In genomic region chr12:53062977-53063707, GRCh38 we compare ENCODE assay signal across 16 cellular contexts. TPM values are rescaled to one million over a fixed set of nuclear protein-coding genes. Genes with fewer than 3 reads are reported as not detected.
DNase-seq lines count a peak whose midpoint lies in the region; ATAC-seq and TF ChIP-seq lines count a peak whose summit lies in the region.
"Had no signal": no experiment of that assay in that cellular context is flagged by ENCODE, and none has a peak within 500 bp of the region (broad histone marks: within the 10 kb centered on the region; RNA-seq: fewer than 3 reads in every experiment).

No MANE protein-coding gene starts in this region.

- no peak for TF ChIP-seq EP300 in ovary (IDR thresholded peaks at IDR 0.05)

- intact Hi-C loops in Right ventricle myocardium inferior (cut with DNase I), result loop anchor here (1.0 kb wide), 1 partner anchor 11 kb away; no protein-coding TSS in a partner anchor
- intact Hi-C loops in heart right ventricle (cut with DNase I), result loop anchor here in 1 of 10 donors (5.0 to 10.0 kb wide), 2 partner anchors 34 to 132 kb away; partner anchors contain the start of gene IGFBP6
- intact Hi-C loops in ovary (cut with DNase I), result no loop called here

- DNase-seq in cardiac muscle cell (ENCODE audit: low read depth in 1 of 2, low spot score in 1 of 2), result peak in 1 of 2 donors; percentile 3
- DNase-seq in Right ventricle myocardium inferior (ENCODE audit: missing footprints), result no peak
- DNase-seq in heart right ventricle, result no peak
- DNase-seq in ovary, result peak in 4 of 5 donors; percentile 35 to 47 (median 42)
- DNase-seq in AG08395 (ENCODE audit: low spot score), result no peak
- no peak for DNase-seq in DMS53 treated with DMSO at 0.1 percent for 48 hours (lab: John Stamatoyannopoulos, UW; ENCODE audit: unreplicated experiment)
- DNase-seq: DMS 273 treated with DMSO at 0.1 percent for 48 hours, foreskin keratinocyte, naive B cell, NCI-H2029 treated with DMSO at 0.1 percent for 48 hours, SIG-M5, small intestine, transverse colon had no signal

- H3K4me1 ChIP-seq in cardiac muscle cell (ENCODE audit: low read depth) (peaks cover 13% of the 10 kb centered on the region), heart right ventricle (peaks cover 45 to 100% (median 79%) of the 10 kb centered on the region in 9 donors), ovary (ENCODE audit: insufficient read depth) (peaks cover 20% of the 10 kb centered on the region), urinary bladder (ENCODE audit: insufficient read depth) (no peaks in the 10 kb centered on the region)
- H3K4me1 ChIP-seq: foreskin keratinocyte had no signal

- TF ChIP-seq CTCF in cardiac muscle cell (IDR thresholded peaks at IDR 0.05; ENCODE audit: low read depth, low read length) (no peak), heart right ventricle (IDR thresholded peaks at IDR 0.05) (no peak), ovary (IDR thresholded peaks at IDR 0.05) (no peak)

- H3K4me3 ChIP-seq in cardiac muscle cell, result no peak overlapping the region
- H3K4me3 ChIP-seq in heart right ventricle, result no peak overlapping the region
- no peak overlapping the region for H3K4me3 ChIP-seq in ovary
- no peak overlapping the region for H3K4me3 ChIP-seq in urinary bladder (ENCODE audit: low read depth, low read length)
- H3K4me3 ChIP-seq: transverse colon had no signal

- no peaks in the 10 kb centered on the region for H3K9me3 ChIP-seq in cardiac muscle cell (ENCODE audit: low read depth)
- H3K9me3 ChIP-seq in heart right ventricle, result no peaks in the 10 kb centered on the region
- no peaks in the 10 kb centered on the region for H3K9me3 ChIP-seq in ovary
- H3K9me3 ChIP-seq: transverse colon had no signal

- H3K27ac ChIP-seq in cardiac muscle cell (peak overlapping the region; percentile 43), heart right ventricle (peak overlapping the region in 9 of 10 donors; percentile 17 to 88 (median 66)), ovary (peak overlapping the region; percentile 42 to 64), urinary bladder (ENCODE audit: low read depth) (peak overlapping the region; percentile 40)
- H3K27ac ChIP-seq: foreskin keratinocyte had no signal

- ATAC-seq in Right ventricle myocardium inferior (no peak), heart right ventricle (no peak), GM19023 (IDR thresholded peaks at IDR 0.05; ENCODE audit: unreplicated experiment) (no peak)
- ATAC-seq: foreskin keratinocyte had no signal

- no peaks in the 10 kb centered on the region for H3K36me3 ChIP-seq in cardiac muscle cell
- H3K36me3 ChIP-seq in heart right ventricle, result peaks cover 0 to 99% (median 58%) of the 10 kb centered on the region in 9 donors
- no peaks in the 10 kb centered on the region for H3K36me3 ChIP-seq in ovary
- no peaks in the 10 kb centered on the region for H3K36me3 ChIP-seq in urinary bladder (ENCODE audit: insufficient read depth)

- 65 to 70% methylated on average over 14 of the region's 14 CpGs for WGBS in heart right ventricle, 2 donors
- WGBS in ovary, 3 donors, result 63 to 71% (median 69%) methylated on average over 14 of the region's 14 CpGs
- 68% methylated on average over 14 of the region's 14 CpGs for WGBS in urinary bladder

- no peak for TF ChIP-seq POLR2A in ovary (IDR thresholded peaks at IDR 0.05)

- H3K27me3 ChIP-seq in cardiac muscle cell, result no peaks in the 10 kb centered on the region
- H3K27me3 ChIP-seq in heart right ventricle, result no peaks in the 10 kb centered on the region
- no peaks in the 10 kb centered on the region for H3K27me3 ChIP-seq in ovary
- H3K27me3 ChIP-seq: foreskin keratinocyte, transverse colon had no signal

RNA-seq across cellular contexts. Expression of gene TNS2, which starts 13.3 kb away (rescaled TPM):
- total RNA-seq in cardiac muscle cell (3.9 and 4.5 TPM in 2 replicates), Right ventricle myocardium inferior (122 TPM), heart right ventricle (100 to 1,000 TPM in 3 of 10 donors, 10 to 100 TPM in 7; 60.6 to 139 (median 77.1) TPM), ovary (100 to 1,000 TPM in 6 of 7 donors, 10 to 100 TPM in 1; 88.7 to 255 (median 190) TPM), urinary bladder (57.9 TPM)
- polyA plus RNA-seq in cardiac muscle cell (2.2 and 5.1 TPM in 2 replicates), heart right ventricle (100 to 1,000 TPM in 1 of 2 donors, 10 to 100 TPM in 1; 68.1 to 364 TPM), ovary (100 to 1,000 TPM in 1 of 2 donors, 10 to 100 TPM in 1; 66.8 to 161 TPM), urinary bladder (178 TPM)

RNA-seq across cellular contexts. Expression of gene SPRYD3, which starts 16.0 kb away (rescaled TPM):
- total RNA-seq in cardiac muscle cell (14.8 and 15.8 TPM in 2 replicates), Right ventricle myocardium inferior (41.0 TPM), heart right ventricle (10 to 100 TPM; 40.9 to 63.0 (median 47.4) TPM), ovary (10 to 100 TPM; 28.5 to 88.1 (median 79.9) TPM), urinary bladder (9.0 TPM)
- polyA plus RNA-seq in cardiac muscle cell (17.6 and 19.4 TPM in 2 replicates), heart right ventricle (10 to 100 TPM; 20.5 to 63.9 TPM), ovary (10 to 100 TPM; 36.9 to 39.9 TPM), urinary bladder (66.3 TPM)

RNA-seq across cellular contexts. Expression of gene IGFBP6, which starts 34.3 kb away (rescaled TPM):
- total RNA-seq in cardiac muscle cell (58.9 and 105 TPM in 2 replicates), Right ventricle myocardium inferior (54.3 TPM), heart right ventricle (10 to 100 TPM; 27.0 to 75.6 (median 37.7) TPM), ovary (100 to 1,000 TPM in 6 of 7 donors, 10 to 100 TPM in 1; 81.3 to 685 (median 224) TPM), urinary bladder (39.8 TPM)
- polyA plus RNA-seq in cardiac muscle cell (75.4 and 109 TPM in 2 replicates), heart right ventricle (100 to 1,000 TPM in 1 of 2 donors, 10 to 100 TPM in 1; 61.5 to 182 TPM), ovary (100 to 1,000 TPM in 1 of 2 donors, 10 to 100 TPM in 1; 78.9 to 112 TPM), urinary bladder (461 TPM)

RNA-seq across cellular contexts. Expression of gene SOAT2, which starts 40.1 kb away (rescaled TPM):
- total RNA-seq in cardiac muscle cell, result 0.57 and 1.6 TPM in 2 replicates
- 1.3 and 1.9 TPM in 2 replicates for polyA plus RNA-seq in cardiac muscle cell
- total RNA-seq in Right ventricle myocardium inferior, result not detected
- not detected for total RNA-seq in heart right ventricle
- polyA plus RNA-seq in heart right ventricle, result under 1 TPM in 1 of 2 donors, not detected in 1; 0.03 TPM
- total RNA-seq in ovary, result under 1 TPM in 3 of 7 donors, not detected in 4; 0.17 to 0.72 (median 0.53) TPM
- under 1 TPM; 0.07 to 0.28 TPM for polyA plus RNA-seq in ovary
- not detected for total RNA-seq in urinary bladder
- polyA plus RNA-seq in urinary bladder, result 0.30 TPM
- total RNA-seq: dermis microvascular lymphatic vessel endothelial cell, foreskin keratinocyte had no signal
- polyA plus RNA-seq: foreskin keratinocyte had no signal

RNA-seq across cellular contexts. Expression of gene EIF4B, which starts 56.9 kb away (rescaled TPM):
- total RNA-seq in cardiac muscle cell (374 and 722 TPM in 2 replicates), Right ventricle myocardium inferior (416 TPM), heart right ventricle (100 to 1,000 TPM; 364 to 477 (median 431) TPM), ovary (1,000 to 10,000 TPM in 3 of 7 donors, 100 to 1,000 TPM in 4; 713 to 1,452 (median 896) TPM), urinary bladder (743 TPM)
- polyA plus RNA-seq in cardiac muscle cell (50.0 and 81.5 TPM in 2 replicates), heart right ventricle (10 to 100 TPM; 53.2 to 63.5 TPM), ovary (100 to 1,000 TPM; 316 to 882 TPM), urinary bladder (246 TPM)

Comparison
In these comparisons a context has a peak if more than half of its experiments do, and no peak if none do; other contexts are left out.
1. RNA of gene TNS2, which starts 13.3 kb away (total RNA-seq): 88.7 to 255 TPM in ovary, 122 TPM in Right ventricle myocardium inferior (single experiment), 60.6 to 139 TPM in heart right ventricle and 57.9 TPM in urinary bladder (single experiment); 3.9 to 4.5 TPM in cardiac muscle cell; every median in the first group is over 10 times any median in the second.
2. DNase-seq: peak in ovary (4 of 5); none in Right ventricle myocardium inferior (single experiment), heart right ventricle (0 of 2), AG08395 (single experiment) and DMS53 treated with DMSO at 0.1 percent for 48 hours (single experiment).
3. Peak in every context shown above with its lines, with median percentiles within 50 percentile points of each other: H3K27ac ChIP-seq.